15 cellular contexts compared by ENCODE assay signal in the genomic region with DNA sequence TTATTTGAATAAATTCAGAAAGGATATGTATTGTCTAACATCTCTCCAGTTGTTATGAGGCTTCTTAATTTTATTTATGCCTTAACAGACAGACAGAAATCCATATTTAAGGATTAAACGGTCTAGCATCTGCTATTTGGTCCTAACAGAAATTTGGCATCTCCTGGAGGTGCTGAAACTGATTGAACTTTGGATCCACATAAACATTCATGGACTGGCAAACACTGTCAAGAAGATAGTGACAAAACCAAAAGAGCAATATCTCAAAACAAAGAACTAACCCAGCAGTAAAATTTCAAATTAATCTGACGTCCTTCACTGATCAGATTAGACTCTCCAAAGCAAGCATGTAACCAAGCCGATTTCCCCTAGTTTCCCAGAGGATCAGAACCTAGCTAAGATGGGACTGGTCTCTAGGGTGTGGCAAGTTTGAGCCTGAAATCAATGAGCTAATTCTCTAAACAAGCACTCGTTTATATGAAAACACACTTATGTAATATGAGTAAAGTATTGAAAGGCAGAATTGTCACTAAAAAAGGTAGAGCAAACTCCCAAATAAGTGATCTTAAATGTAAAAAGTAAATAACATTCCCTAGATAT.
"Had no signal": no experiment of that assay in that cellular context is flagged by ENCODE, and none has a peak within 500 bp of the region (broad histone marks: within the 10 kb centered on the region; RNA-seq: fewer than 3 reads in every experiment).

No MANE protein-coding gene starts in this region.

- ATAC-seq: activated CD8-positive, alpha-beta T cell treated with anti-CD3 and anti-CD28 coated beads for 36 hours; activated T-helper 17 cell treated with anti-CD3 and anti-CD28 coated beads, Interleukin-2, amount 50 U/mL, for 72 hours; naive thymus-derived CD8-positive, alpha-beta T cell; stimulated activated naive CD8-positive, alpha-beta T cell treated with anti-CD3 and anti-CD28 coated beads, Interleukin-15, Interleukin-2, amounts not matched to agents 100 U/mL and 50 U/mL, for 24 hours had no signal

- H3K36me3 ChIP-seq: prostate gland, right atrium auricular region, tibial artery had no signal

- H3K27me3 ChIP-seq: right atrium auricular region, tibial artery had no signal

- H3K4me3 ChIP-seq: prostate gland, right atrium auricular region, tibial artery had no signal

- H3K9me3 ChIP-seq: prostate gland, right atrium auricular region, tibial artery had no signal

- H3K4me1 ChIP-seq: prostate gland, right atrium auricular region, tibial artery had no signal

- DNase-seq: activated CD4-positive, alpha-beta T cell treated with anti-CD3 and anti-CD28 coated beads for 48 hours; activated CD4-positive, CD25-positive, alpha-beta regulatory T cell; activated CD8-positive, alpha-beta T cell treated with anti-CD3 and anti-CD28 coated beads for 36 hours; activated naive CD4-positive, alpha-beta T cell; activated naive CD8-positive, alpha-beta T cell treated with anti-CD3 and anti-CD28 coated beads for 36 hours; activated T-cell treated with anti-CD3 and anti-CD28 coated beads, Interleukin-2, amount 50 U/mL, for 1 hour; amniotic stem cell; mesendoderm; naive thymus-derived CD8-positive, alpha-beta T cell; stimulated activated naive CD8-positive, alpha-beta T cell treated with anti-CD3 and anti-CD28 coated beads, Interleukin-15, Interleukin-2, amounts not matched to agents 100 U/mL and 50 U/mL, for 24 hours; substantia nigra; tibial artery had no signal

- H3K27ac ChIP-seq: prostate gland, right atrium auricular region, tibial artery had no signal
